2 cellular contexts compared by ENCODE assay signal in genomic region chr2:172455121-172455515, GRCh38.
TF ChIP-seq lines count a peak whose summit lies in the region.

No MANE protein-coding gene starts in this region.

TF ChIP-seq in HepG2, 621 proteins besides CTCF, POLR2A, EP300 and RAD21:
- TF ChIP-seq FOXA3 (CRISPR knock-in tag; IDR thresholded peaks at IDR 0.05) = 0 out of 2 replicates have a peak, but pooled peaks have one; percentile 13
- no peak for TF ChIP-seq FOXP1 (IDR thresholded peaks at IDR 0.05)
- 0 out of 2 replicates have a peak, but pooled peaks have one; percentile 11 for TF ChIP-seq FOXP1 (CRISPR knock-in tag; IDR thresholded peaks at IDR 0.05)
- TF ChIP-seq PRDM4 (CRISPR knock-in tag; IDR thresholded peaks at IDR 0.05; ENCODE audit: borderline replicate concordance) = no peak
- 0 out of 2 replicates have a peak, but pooled peaks have one; percentile 21 for TF ChIP-seq BHLHE40 (IDR thresholded peaks at IDR 0.05; ENCODE audit: low read length)

TF ChIP-seq in GM12891, 5 proteins besides CTCF, POLR2A, EP300 and RAD21:
- TF ChIP-seq SPI1 (IDR thresholded peaks at IDR 0.05; ENCODE audit: low read depth, low read length) = no peak
- TF ChIP-seq POLR2AphosphoS5 (IDR thresholded peaks at IDR 0.05; ENCODE audit: low read depth, low read length) = no peak
- no peak for TF ChIP-seq POU2F2 (IDR thresholded peaks at IDR 0.05; ENCODE audit: low read depth, low read length)
- TF ChIP-seq TAF1 (IDR thresholded peaks at IDR 0.05; ENCODE audit: low read depth, low read length) = no peak
- TF ChIP-seq PAX5 (IDR thresholded peaks at IDR 0.05; ENCODE audit: insufficient read depth, low read length, severe bottlenecking) = no peak
